ENCODE assay signal across 8 cellular contexts in genomic region chr10:7471720-7472367, GRCh38.
DNase-seq lines count a peak whose midpoint lies in the region; ATAC-seq and TF ChIP-seq lines count a peak whose summit lies in the region.

No MANE protein-coding gene starts in this region.

- H3K4me1 ChIP-seq in BLaER1 treated with 17β-estradiol and CSF1 and Interleukin-3, amounts not matched to agents 10 nM and 100 nM = peaks cover 59 to 85% (median 77%) of the 10 kb centered on the region in 10 experiments
- H3K4me1 ChIP-seq in rectal smooth muscle tissue (ENCODE audit: control insufficient read depth, insufficient read depth, low read length) (peaks cover 4% of the 10 kb centered on the region), PC-3 (ENCODE audit: insufficient read depth, low read length) (no peaks in the 10 kb centered on the region)

- ATAC-seq in GM18909 (IDR thresholded peaks at IDR 0.05; ENCODE audit: poor library complexity, unreplicated experiment) (peak; percentile 90), HG02981 (IDR thresholded peaks at IDR 0.05; ENCODE audit: unreplicated experiment) (peak; percentile 85), PC-3 (no peak)

- H3K27me3 ChIP-seq in BLaER1 treated with 17β-estradiol and CSF1 and Interleukin-3, amounts not matched to agents 10 nM and 100 nM = no peaks in the 10 kb centered on the region
- H3K27me3 ChIP-seq in rectal smooth muscle tissue (ENCODE audit: control insufficient read depth, insufficient read depth, low read length) (no peaks in the 10 kb centered on the region), PC-3 (ENCODE audit: low read length) (peaks cover 37% of the 10 kb centered on the region; the same call in 1 of the 2 replicates)

- CTCF ChIA-PET in PC-3 (lab: Charles Lee) = no interaction called here

- no peak for TF ChIP-seq CTCF in PC-3 (conservative IDR thresholded peaks at IDR 0.05; ENCODE audit: low read depth, low read length)

- peak overlapping the region; percentile 67 to 93 (median 81) for H3K4me2 ChIP-seq in BLaER1 treated with 17β-estradiol and CSF1 and Interleukin-3, amounts not matched to agents 10 nM and 100 nM
- H3K4me2 ChIP-seq in PC-3 (ENCODE audit: low read length) = no peak overlapping the region

- H3K4me3 ChIP-seq in BLaER1 treated with 17β-estradiol and CSF1 and Interleukin-3, amounts not matched to agents 10 nM and 100 nM = peak overlapping the region in 9 of 10 experiments; percentile 4 to 32 (median 25); a peak in 10 of 20 replicates
- no peak overlapping the region for H3K4me3 ChIP-seq in rectal smooth muscle tissue (ENCODE audit: low read length)
- H3K4me3 ChIP-seq in PC-3 (ENCODE audit: low read length) = no peak overlapping the region

- H2AFZ ChIP-seq in PC-3 (ENCODE audit: low read length) = no peak overlapping the region

- no peaks in the 10 kb centered on the region for H3K79me2 ChIP-seq in PC-3 (ENCODE audit: low read length)

- no peaks in the 10 kb centered on the region for H3K36me3 ChIP-seq in BLaER1 treated with 17β-estradiol and CSF1 and Interleukin-3, amounts not matched to agents 10 nM and 100 nM
- no peaks in the 10 kb centered on the region for H3K36me3 ChIP-seq in rectal smooth muscle tissue (ENCODE audit: control insufficient read depth, insufficient read depth, low read length)
- no peaks in the 10 kb centered on the region for H3K36me3 ChIP-seq in PC-3 (ENCODE audit: low read depth, low read length)

- no peaks in the 10 kb centered on the region for H3F3A ChIP-seq in PC-3 (ENCODE audit: low read length, unreplicated experiment)

- no peaks in the 10 kb centered on the region for H3K9me2 ChIP-seq in PC-3 (replicated peaks; ENCODE audit: low read length)

- H3K9me3 ChIP-seq in BLaER1 treated with 17β-estradiol and CSF1 and Interleukin-3, amounts not matched to agents 10 nM and 100 nM (replicated peaks in 1 of 11) = peaks cover 0 to 25% (median 13%) of the 10 kb centered on the region in 11 experiments; a peak in 13 of 22 replicates
- H3K9me3 ChIP-seq in PC-3 (ENCODE audit: low read length) = no peaks in the 10 kb centered on the region

- peak overlapping the region; percentile 24 to 78 (median 61); a peak in 19 of 22 replicates for H3K9ac ChIP-seq in BLaER1 treated with 17β-estradiol and CSF1 and Interleukin-3, amounts not matched to agents 10 nM and 100 nM
- no peak overlapping the region for H3K9ac ChIP-seq in rectal smooth muscle tissue (ENCODE audit: low read length)
- no peak overlapping the region for H3K9ac ChIP-seq in PC-3 (ENCODE audit: low read length)

- H3K27ac ChIP-seq in BLaER1 treated with 17β-estradiol and CSF1 and Interleukin-3, amounts not matched to agents 10 nM and 100 nM = peak overlapping the region; percentile 4 to 89 (median 77); a peak in 19 of 22 replicates
- H3K27ac ChIP-seq in rectal smooth muscle tissue (ENCODE audit: low read depth, low read length) (peak overlapping the region; percentile 17), PC-3 (ENCODE audit: low read length) (no peak overlapping the region)

- intact Hi-C loops in PC-3 (cut with micrococcal nuclease) = no loop called here

- POLR2A ChIA-PET in PC-3 (lab: Charles Lee; ENCODE audit: unreplicated experiment) = no interaction called here

- H4K20me1 ChIP-seq in BLaER1 treated with 17β-estradiol and CSF1 and Interleukin-3, amounts not matched to agents 10 nM and 100 nM = no peaks in the 10 kb centered on the region
- H4K20me1 ChIP-seq in PC-3 (ENCODE audit: low read length) = no peaks in the 10 kb centered on the region

- BruUV-seq in PC-3 (replicated peaks; lab: Mats Ljungman, UMichigan) = no TSS peak

- peak; percentile 84 for DNase-seq in SIG-M5 treated with dmso at 0.1 percent for 504 hours (lab: John Stamatoyannopoulos, UW; ENCODE audit: unreplicated experiment)
- no peak for DNase-seq in HuH-7.5 (ENCODE audit: low spot score)
- no peak for DNase-seq in stimulated activated CD4-positive, alpha-beta T cell treated with anti-CD3 and anti-CD28 coated beads, Interleukin-4, amount 100 ng/mL, for 1 hour
- DNase-seq in PC-3 = no peak

Comparison
In these comparisons a context has a peak if more than half of its experiments do, and no peak if none do; other contexts are left out.
1. H3K4me3 ChIP-seq: peak in BLaER1 treated with 17β-estradiol and CSF1 and Interleukin-3, amounts not matched to agents 10 nM and 100 nM (9 of 10); none in rectal smooth muscle tissue (single experiment) and PC-3 (single experiment).
2. H3K9ac ChIP-seq: peak in BLaER1 treated with 17β-estradiol and CSF1 and Interleukin-3, amounts not matched to agents 10 nM and 100 nM (11 of 11); none in rectal smooth muscle tissue (single experiment) and PC-3 (single experiment).